In genomic region chr6:168189679-168190405, GRCh38 we compare ENCODE assay signal across 18 cellular contexts.
DNase-seq lines count a peak whose midpoint lies in the region; ATAC-seq lines count a peak whose summit lies in the region.
"Had no signal": no experiment of that assay in that cellular context is flagged by ENCODE, and none has a peak within 500 bp of the region (broad histone marks: within the 10 kb centered on the region; RNA-seq: fewer than 3 reads in every experiment).

No MANE protein-coding gene starts in this region.

- H3K36me3 ChIP-seq in BLaER1 (peaks cover 49% of the 10 kb centered on the region), H7 (replicated peaks; ENCODE audit: control insufficient read depth, insufficient read depth, low read length) (no peaks in the 10 kb centered on the region)
- H3K36me3 ChIP-seq: HAP-1 had no signal

- peaks cover 25% of the 10 kb centered on the region; the same call in 1 of the 2 replicates for H4K20me1 ChIP-seq in BLaER1

- peak overlapping the region; percentile 22; the same call in 1 of the 2 replicates for H3K27ac ChIP-seq in BLaER1

- no peak overlapping the region for H3K4me3 ChIP-seq in BLaER1
- no peak overlapping the region for H3K4me3 ChIP-seq in H7 (ENCODE audit: insufficient read depth, low read depth, low read length)
- H3K4me3 ChIP-seq: HAP-1 had no signal

- no peaks in the 10 kb centered on the region for H3K27me3 ChIP-seq in BLaER1
- no peaks in the 10 kb centered on the region; the same call in 1 of the 2 replicates for H3K27me3 ChIP-seq in H7 (ENCODE audit: control insufficient read depth, insufficient read depth, low read length)

- H3K9me3 ChIP-seq in BLaER1, result peaks cover 23% of the 10 kb centered on the region
- H3K9me3 ChIP-seq: Caco-2, HAP-1 had no signal

- H3K4me2 ChIP-seq in BLaER1, result peak overlapping the region; percentile 56

- peaks cover 46% of the 10 kb centered on the region for H3K4me1 ChIP-seq in BLaER1
- H3K4me1 ChIP-seq: Caco-2, HAP-1 had no signal

- intact Hi-C loops in sciatic nerve (cut with DNase I), result no loop called here

- ATAC-seq in sciatic nerve (peak; percentile 28), GM18870 (IDR thresholded peaks at IDR 0.05; ENCODE audit: unreplicated experiment) (no peak), HG03045 (IDR thresholded peaks at IDR 0.05; ENCODE audit: unreplicated experiment) (no peak)
- ATAC-seq: PC-3 had no signal

- DNase-seq in H7 (peak; percentile 31), islet precursor cell (peak; percentile 38), sciatic nerve (ENCODE audit: low spot score) (peak; percentile 49), NCI-H146 (lab: John Stamatoyannopoulos, UW) (no peak)
- DNase-seq: ACHN; AML-193; CD4-positive, CD25-positive, alpha-beta regulatory T cell; EL; NCI-H1417; NCI-H2081; NCI-H510A; NCI-H774; PC-3 had no signal

- H3K9ac ChIP-seq in BLaER1, result no peak overlapping the region
